2 cellular contexts compared by ENCODE assay signal in the genomic region with DNA sequence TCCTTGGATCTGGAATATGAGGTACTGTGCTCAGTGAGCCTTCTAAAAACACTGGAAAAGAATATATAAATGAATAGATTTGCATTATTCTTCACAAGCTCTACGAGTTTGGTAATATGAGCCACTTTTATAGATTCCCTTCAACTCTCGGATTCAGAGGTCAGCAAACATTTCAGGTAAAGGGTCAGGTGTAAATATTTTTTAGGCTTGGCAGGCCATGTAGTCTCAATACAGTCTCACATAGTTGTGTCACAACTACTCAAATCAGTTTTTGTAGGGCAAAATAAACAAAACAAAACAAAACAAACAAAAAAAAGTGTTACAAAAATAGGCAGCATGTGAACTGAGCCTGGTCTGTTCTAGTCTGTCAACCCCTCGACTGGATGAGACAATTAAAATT.
A peak's percentile ranks its signal among the peaks of the same experiment; 100 is the strongest.
TF ChIP-seq lines count a peak whose summit lies in the region.

No MANE protein-coding gene starts in this region.

TF ChIP-seq in liver, 16 proteins besides CTCF, POLR2A, EP300 and RAD21 (continued from another document):
- TF ChIP-seq, protein P1, sequence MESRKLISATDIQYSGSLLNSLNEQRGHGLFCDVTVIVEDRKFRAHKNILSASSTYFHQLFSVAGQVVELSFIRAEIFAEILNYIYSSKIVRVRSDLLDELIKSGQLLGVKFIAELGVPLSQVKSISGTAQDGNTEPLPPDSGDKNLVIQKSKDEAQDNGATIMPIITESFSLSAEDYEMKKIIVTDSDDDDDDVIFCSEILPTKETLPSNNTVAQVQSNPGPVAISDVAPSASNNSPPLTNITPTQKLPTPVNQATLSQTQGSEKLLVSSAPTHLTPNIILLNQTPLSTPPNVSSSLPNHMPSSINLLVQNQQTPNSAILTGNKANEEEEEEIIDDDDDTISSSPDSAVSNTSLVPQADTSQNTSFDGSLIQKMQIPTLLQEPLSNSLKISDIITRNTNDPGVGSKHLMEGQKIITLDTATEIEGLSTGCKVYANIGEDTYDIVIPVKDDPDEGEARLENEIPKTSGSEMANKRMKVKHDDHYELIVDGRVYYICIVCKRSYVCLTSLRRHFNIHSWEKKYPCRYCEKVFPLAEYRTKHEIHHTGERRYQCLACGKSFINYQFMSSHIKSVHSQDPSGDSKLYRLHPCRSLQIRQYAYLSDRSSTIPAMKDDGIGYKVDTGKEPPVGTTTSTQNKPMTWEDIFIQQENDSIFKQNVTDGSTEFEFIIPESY (IDR thresholded peaks at IDR 0.05) = no peak
- TF ChIP-seq, protein P2, sequence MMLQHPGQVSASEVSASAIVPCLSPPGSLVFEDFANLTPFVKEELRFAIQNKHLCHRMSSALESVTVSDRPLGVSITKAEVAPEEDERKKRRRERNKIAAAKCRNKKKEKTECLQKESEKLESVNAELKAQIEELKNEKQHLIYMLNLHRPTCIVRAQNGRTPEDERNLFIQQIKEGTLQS (IDR thresholded peaks at IDR 0.05) = no peak
- TF ChIP-seq HNF4G (IDR thresholded peaks at IDR 0.05) (no peak), FOXA2 (IDR thresholded peaks at IDR 0.05) (peak; percentile 28), JUND (IDR thresholded peaks at IDR 0.05) (no peak)
- TF ChIP-seq, protein P3, sequence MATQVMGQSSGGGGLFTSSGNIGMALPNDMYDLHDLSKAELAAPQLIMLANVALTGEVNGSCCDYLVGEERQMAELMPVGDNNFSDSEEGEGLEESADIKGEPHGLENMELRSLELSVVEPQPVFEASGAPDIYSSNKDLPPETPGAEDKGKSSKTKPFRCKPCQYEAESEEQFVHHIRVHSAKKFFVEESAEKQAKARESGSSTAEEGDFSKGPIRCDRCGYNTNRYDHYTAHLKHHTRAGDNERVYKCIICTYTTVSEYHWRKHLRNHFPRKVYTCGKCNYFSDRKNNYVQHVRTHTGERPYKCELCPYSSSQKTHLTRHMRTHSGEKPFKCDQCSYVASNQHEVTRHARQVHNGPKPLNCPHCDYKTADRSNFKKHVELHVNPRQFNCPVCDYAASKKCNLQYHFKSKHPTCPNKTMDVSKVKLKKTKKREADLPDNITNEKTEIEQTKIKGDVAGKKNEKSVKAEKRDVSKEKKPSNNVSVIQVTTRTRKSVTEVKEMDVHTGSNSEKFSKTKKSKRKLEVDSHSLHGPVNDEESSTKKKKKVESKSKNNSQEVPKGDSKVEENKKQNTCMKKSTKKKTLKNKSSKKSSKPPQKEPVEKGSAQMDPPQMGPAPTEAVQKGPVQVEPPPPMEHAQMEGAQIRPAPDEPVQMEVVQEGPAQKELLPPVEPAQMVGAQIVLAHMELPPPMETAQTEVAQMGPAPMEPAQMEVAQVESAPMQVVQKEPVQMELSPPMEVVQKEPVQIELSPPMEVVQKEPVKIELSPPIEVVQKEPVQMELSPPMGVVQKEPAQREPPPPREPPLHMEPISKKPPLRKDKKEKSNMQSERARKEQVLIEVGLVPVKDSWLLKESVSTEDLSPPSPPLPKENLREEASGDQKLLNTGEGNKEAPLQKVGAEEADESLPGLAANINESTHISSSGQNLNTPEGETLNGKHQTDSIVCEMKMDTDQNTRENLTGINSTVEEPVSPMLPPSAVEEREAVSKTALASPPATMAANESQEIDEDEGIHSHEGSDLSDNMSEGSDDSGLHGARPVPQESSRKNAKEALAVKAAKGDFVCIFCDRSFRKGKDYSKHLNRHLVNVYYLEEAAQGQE (IDR thresholded peaks at IDR 0.05) = no peak

TF ChIP-seq in HepG2, 621 proteins besides CTCF, POLR2A, EP300 and RAD21 (continued from another document):
- TF ChIP-seq, protein P4, sequence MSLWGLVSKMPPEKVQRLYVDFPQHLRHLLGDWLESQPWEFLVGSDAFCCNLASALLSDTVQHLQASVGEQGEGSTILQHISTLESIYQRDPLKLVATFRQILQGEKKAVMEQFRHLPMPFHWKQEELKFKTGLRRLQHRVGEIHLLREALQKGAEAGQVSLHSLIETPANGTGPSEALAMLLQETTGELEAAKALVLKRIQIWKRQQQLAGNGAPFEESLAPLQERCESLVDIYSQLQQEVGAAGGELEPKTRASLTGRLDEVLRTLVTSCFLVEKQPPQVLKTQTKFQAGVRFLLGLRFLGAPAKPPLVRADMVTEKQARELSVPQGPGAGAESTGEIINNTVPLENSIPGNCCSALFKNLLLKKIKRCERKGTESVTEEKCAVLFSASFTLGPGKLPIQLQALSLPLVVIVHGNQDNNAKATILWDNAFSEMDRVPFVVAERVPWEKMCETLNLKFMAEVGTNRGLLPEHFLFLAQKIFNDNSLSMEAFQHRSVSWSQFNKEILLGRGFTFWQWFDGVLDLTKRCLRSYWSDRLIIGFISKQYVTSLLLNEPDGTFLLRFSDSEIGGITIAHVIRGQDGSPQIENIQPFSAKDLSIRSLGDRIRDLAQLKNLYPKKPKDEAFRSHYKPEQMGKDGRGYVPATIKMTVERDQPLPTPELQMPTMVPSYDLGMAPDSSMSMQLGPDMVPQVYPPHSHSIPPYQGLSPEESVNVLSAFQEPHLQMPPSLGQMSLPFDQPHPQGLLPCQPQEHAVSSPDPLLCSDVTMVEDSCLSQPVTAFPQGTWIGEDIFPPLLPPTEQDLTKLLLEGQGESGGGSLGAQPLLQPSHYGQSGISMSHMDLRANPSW (CRISPR knock-in tag; IDR thresholded peaks at IDR 0.05; ENCODE audit: borderline replicate concordance) = no peak
- TF ChIP-seq ZNF709 (CRISPR knock-in tag; IDR thresholded peaks at IDR 0.05) = no peak
- TF ChIP-seq, protein P5, sequence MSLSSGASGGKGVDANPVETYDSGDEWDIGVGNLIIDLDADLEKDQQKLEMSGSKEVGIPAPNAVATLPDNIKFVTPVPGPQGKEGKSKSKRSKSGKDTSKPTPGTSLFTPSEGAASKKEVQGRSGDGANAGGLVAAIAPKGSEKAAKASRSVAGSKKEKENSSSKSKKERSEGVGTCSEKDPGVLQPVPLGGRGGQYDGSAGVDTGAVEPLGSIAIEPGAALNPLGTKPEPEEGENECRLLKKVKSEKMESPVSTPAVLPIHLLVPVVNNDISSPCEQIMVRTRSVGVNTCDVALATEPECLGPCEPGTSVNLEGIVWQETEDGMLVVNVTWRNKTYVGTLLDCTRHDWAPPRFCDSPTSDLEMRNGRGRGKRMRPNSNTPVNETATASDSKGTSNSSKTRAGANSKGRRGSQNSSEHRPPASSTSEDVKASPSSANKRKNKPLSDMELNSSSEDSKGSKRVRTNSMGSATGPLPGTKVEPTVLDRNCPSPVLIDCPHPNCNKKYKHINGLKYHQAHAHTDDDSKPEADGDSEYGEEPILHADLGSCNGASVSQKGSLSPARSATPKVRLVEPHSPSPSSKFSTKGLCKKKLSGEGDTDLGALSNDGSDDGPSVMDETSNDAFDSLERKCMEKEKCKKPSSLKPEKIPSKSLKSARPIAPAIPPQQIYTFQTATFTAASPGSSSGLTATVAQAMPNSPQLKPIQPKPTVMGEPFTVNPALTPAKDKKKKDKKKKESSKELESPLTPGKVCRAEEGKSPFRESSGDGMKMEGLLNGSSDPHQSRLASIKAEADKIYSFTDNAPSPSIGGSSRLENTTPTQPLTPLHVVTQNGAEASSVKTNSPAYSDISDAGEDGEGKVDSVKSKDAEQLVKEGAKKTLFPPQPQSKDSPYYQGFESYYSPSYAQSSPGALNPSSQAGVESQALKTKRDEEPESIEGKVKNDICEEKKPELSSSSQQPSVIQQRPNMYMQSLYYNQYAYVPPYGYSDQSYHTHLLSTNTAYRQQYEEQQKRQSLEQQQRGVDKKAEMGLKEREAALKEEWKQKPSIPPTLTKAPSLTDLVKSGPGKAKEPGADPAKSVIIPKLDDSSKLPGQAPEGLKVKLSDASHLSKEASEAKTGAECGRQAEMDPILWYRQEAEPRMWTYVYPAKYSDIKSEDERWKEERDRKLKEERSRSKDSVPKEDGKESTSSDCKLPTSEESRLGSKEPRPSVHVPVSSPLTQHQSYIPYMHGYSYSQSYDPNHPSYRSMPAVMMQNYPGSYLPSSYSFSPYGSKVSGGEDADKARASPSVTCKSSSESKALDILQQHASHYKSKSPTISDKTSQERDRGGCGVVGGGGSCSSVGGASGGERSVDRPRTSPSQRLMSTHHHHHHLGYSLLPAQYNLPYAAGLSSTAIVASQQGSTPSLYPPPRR (CRISPR knock-in tag; IDR thresholded peaks at IDR 0.05; ENCODE audit: borderline replicate concordance) = no peak
- no peak for TF ChIP-seq ZNF44 (CRISPR knock-in tag; IDR thresholded peaks at IDR 0.05)
- no peak for TF ChIP-seq CCAR2 (optimal IDR thresholded peaks at IDR 0.05; ENCODE audit: low read depth, low read length)
- TF ChIP-seq, protein P6, sequence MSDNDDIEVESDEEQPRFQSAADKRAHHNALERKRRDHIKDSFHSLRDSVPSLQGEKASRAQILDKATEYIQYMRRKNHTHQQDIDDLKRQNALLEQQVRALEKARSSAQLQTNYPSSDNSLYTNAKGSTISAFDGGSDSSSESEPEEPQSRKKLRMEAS (IDR thresholded peaks at IDR 0.05) = no peak
- TF ChIP-seq, protein P7, sequence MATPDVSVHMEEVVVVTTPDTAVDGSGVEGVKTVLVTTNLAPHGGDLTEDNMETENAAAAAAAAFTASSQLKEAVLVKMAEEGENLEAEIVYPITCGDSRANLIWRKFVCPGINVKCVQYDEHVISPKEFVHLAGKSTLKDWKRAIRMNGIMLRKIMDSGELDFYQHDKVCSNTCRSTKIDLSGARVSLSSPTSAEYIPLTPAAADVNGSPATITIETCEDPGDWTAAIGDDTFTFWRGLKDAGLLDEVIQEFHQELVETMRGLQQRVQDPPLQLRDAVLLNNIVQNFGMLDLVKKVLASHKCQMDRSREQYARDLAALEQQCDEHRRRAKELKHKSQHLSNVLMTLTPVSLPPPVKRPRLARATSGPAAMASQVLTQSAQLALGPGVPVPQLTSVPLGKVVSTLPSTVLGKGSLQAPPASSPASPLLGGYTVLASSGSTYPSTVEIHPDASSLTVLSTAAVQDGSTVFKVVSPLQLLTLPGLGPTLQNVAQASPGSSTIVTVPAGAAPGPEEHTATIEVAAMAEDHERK (CRISPR knock-in tag; IDR thresholded peaks at IDR 0.05; ENCODE audit: low read depth) = no peak
- no peak for TF ChIP-seq ZNF367 (CRISPR knock-in tag; IDR thresholded peaks at IDR 0.05; ENCODE audit: borderline replicate concordance)
- TF ChIP-seq ZNF230 (CRISPR knock-in tag; IDR thresholded peaks at IDR 0.05) = no peak
